ENCODE assay signal across 22 cellular contexts in the genomic region with DNA sequence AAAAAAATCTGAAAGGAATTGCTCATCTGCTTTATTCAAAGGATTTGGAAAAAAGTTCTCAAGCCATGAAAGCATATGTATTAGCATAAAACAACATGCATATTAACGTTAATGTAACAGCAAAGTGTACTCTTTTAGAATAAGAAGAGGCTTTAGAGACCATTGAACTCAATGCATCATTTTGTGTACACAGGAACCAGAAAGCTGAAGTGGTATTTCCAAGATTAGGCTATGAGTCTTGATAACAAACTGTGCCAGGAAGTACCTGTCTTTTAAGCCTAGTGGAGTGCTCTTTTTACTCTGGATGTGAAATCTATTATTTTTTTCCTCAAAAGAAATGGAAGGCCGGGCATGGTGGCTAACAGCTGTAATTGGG.
"Had no signal": no experiment of that assay in that cellular context is flagged by ENCODE, and none has a peak within 500 bp of the region (broad histone marks: within the 10 kb centered on the region; RNA-seq: fewer than 3 reads in every experiment).

No MANE protein-coding gene starts in this region.

- H3K4me3 Mint-ChIP-seq: immature natural killer cell; naive thymus-derived CD4-positive, alpha-beta T cell; nephron progenitor cell had no signal

- H3K9me3 Mint-ChIP-seq: naive thymus-derived CD4-positive, alpha-beta T cell; nephron progenitor cell had no signal

- H3K4me3 ChIP-seq: colonic mucosa, esophagus squamous epithelium, left ventricle myocardium inferior, psoas muscle, sigmoid colon, skin epidermis, stomach, thoracic aorta, transverse colon had no signal

- H3K27ac Mint-ChIP-seq: immature natural killer cell; naive thymus-derived CD4-positive, alpha-beta T cell; nephron progenitor cell had no signal

- DNase-seq: colonic mucosa; dermis blood vessel endothelial cell; esophagus squamous epithelium; foreskin keratinocyte; immature natural killer cell; left ventricle myocardium inferior; mesendoderm; naive thymus-derived CD4-positive, alpha-beta T cell; nephron progenitor cell; psoas muscle; retina; sigmoid colon; stimulated activated CD4-positive, alpha-beta T cell treated with anti-CD3 and anti-CD28 coated beads, Interleukin-2, amount 100 ng/mL, for 24 hours; stimulated activated CD4-positive, alpha-beta T cell treated with anti-CD3 and anti-CD28 coated beads, Interleukin-4, amount 100 ng/mL, for 4 hours; stimulated activated naive CD4-positive, alpha-beta T cell; stomach; substantia nigra; transverse colon had no signal

- H3K36me3 Mint-ChIP-seq: immature natural killer cell; naive thymus-derived CD4-positive, alpha-beta T cell had no signal

- H3K9me3 ChIP-seq: colonic mucosa, esophagus squamous epithelium, left ventricle myocardium inferior, psoas muscle, sigmoid colon, stomach, thoracic aorta, transverse colon had no signal

- ATAC-seq: foreskin keratinocyte; naive thymus-derived CD4-positive, alpha-beta T cell; psoas muscle had no signal

- H3K27ac ChIP-seq: colonic mucosa, esophagus squamous epithelium, foreskin keratinocyte, left ventricle myocardium inferior, parathyroid adenoma, psoas muscle, sigmoid colon, skin epidermis, stomach, thoracic aorta, transverse colon had no signal

- H2AFZ ChIP-seq: parathyroid adenoma had no signal

- H3K4me1 Mint-ChIP-seq: immature natural killer cell; naive thymus-derived CD4-positive, alpha-beta T cell; nephron progenitor cell had no signal

- H3K4me1 ChIP-seq: colonic mucosa, esophagus squamous epithelium, foreskin keratinocyte, left ventricle myocardium inferior, parathyroid adenoma, psoas muscle, sigmoid colon, transverse colon had no signal

- H3K27me3 Mint-ChIP-seq: naive thymus-derived CD4-positive, alpha-beta T cell had no signal

- H3K79me2 ChIP-seq: parathyroid adenoma had no signal

- H3K27me3 ChIP-seq: colonic mucosa, esophagus squamous epithelium, foreskin keratinocyte, sigmoid colon, stomach, transverse colon had no signal

- FAIRE-seq: keratinocyte had no signal

- H3K36me3 ChIP-seq: colonic mucosa, esophagus squamous epithelium, left ventricle myocardium inferior, sigmoid colon, stomach, thoracic aorta, transverse colon had no signal
